Comparison of ENCODE assay signal across 8 cellular contexts in genomic region chr2:223837290-223838061, GRCh38. TPM values are rescaled to one million over a fixed set of nuclear protein-coding genes. Genes with fewer than 3 reads are reported as not detected.
A peak's percentile ranks its signal among the peaks of the same experiment; 100 is the strongest.
DNase-seq lines count a peak whose midpoint lies in the region; ATAC-seq, FAIRE-seq and TF ChIP-seq lines count a peak whose summit lies in the region.

Gene AP1S3 (minus strand): TSS chr2:223837582. CDS start chr2:223837450, 132 bp downstream.

- peak within 1 kb of the TSS; percentile 4 for H4K91ac ChIP-seq in H1 (replicated peaks; ENCODE audit: insufficient read length, low read length)

- peak; percentile 91 for ATAC-seq in CD4-positive, alpha-beta T cell (ENCODE audit: poor library complexity)
- ATAC-seq in GM19328 (IDR thresholded peaks at IDR 0.05; ENCODE audit: unreplicated experiment) (peak; percentile 61), HG03457 (IDR thresholded peaks at IDR 0.05; ENCODE audit: unreplicated experiment) (peak; percentile 64)

- CTCF ChIA-PET in CD4-positive, alpha-beta T cell (lab: Charles Lee): interaction anchor here (0.9 kb wide), 1 partner anchor 132 kb away, joined by 3 read pairs; no protein-coding TSS in a partner anchor
- CTCF ChIA-PET in H1 (lab: Charles Lee; ENCODE audit: partially characterized antibody): interaction anchor here (0.6 to 3.2 kb wide), 9 partner anchors 9 to 1976 kb away, joined by 3 to 10 read pairs (median 4); no protein-coding TSS in a partner anchor

- peaks cover 12 to 23% (median 18%) of the 10 kb centered on the region in 4 experiments for H3K4me1 ChIP-seq in H1 (replicated peaks in 1 of 4; ENCODE audit: control insufficient read depth in 3 of 4, insufficient read depth in 4 of 4, low read length in 3 of 4)

- peak within 1 kb of the TSS; percentile 1 for H3K27ac ChIP-seq in CD4-positive, alpha-beta T cell (ENCODE audit: low read depth, low read length)
- H3K27ac ChIP-seq in H1 (ENCODE audit: low read depth, low read length): peak within 1 kb of the TSS; percentile 43; the same call in 1 of the 2 replicates

- intact Hi-C loops in CD4-positive, alpha-beta T cell (cut with DNase I, micrococcal nuclease): loop anchor here (1.0 to 5.0 kb wide), 2 partner anchors 28 to 120 kb away; partner anchors contain the start of gene MRPL44 (in 1 of the 2)

- no peaks in the 10 kb centered on the region for H3K36me3 ChIP-seq in H1 (ENCODE audit: control insufficient read depth in 2 of 4, insufficient read depth in 4 of 4, low read length in 3 of 4)

- H3K4me3 ChIP-seq in H1 (ENCODE audit: extremely low read depth in 1 of 4, insufficient read depth in 2 of 4, low read depth in 3 of 4, low read length in 4 of 4): peak within 1 kb of the TSS; percentile 75 to 87 (median 82)

- no peak within 1 kb of the TSS for H3K14ac ChIP-seq in H1 (ENCODE audit: insufficient read length)

- no peak within 1 kb of the TSS for H3K4ac ChIP-seq in H1 (replicated peaks; ENCODE audit: insufficient read length, low read depth, low read length)

- no peak for TF ChIP-seq RAD21 in H1 (IDR thresholded peaks at IDR 0.05 in 1 of 2, conservative IDR thresholded peaks at IDR 0.05 in 1 of 2; ENCODE audit: low read depth in 2 of 2, low read length in 2 of 2)

- TF ChIP-seq EP300 in H1 (IDR thresholded peaks at IDR 0.05; ENCODE audit: borderline replicate concordance in 1 of 2, low read depth in 2 of 2, low read length in 2 of 2): no peak

- no peak within 1 kb of the TSS for H2BK120ac ChIP-seq in H1 (replicated peaks; ENCODE audit: low read depth, low read length)

- no peak within 1 kb of the TSS for H3K56ac ChIP-seq in H1 (replicated peaks; ENCODE audit: insufficient read length, low read depth, low read length)

- POLR2A ChIA-PET in CD4-positive, alpha-beta T cell (lab: Charles Lee): no interaction called here
- POLR2A ChIA-PET in H1 (lab: Charles Lee; ENCODE audit: partially characterized antibody): interaction anchor here (0.6 kb wide), 1 partner anchor 64 kb away, joined by 3 read pairs; no protein-coding TSS in a partner anchor

- H3K18ac ChIP-seq in H1 (ENCODE audit: extremely low read depth, low read length): peak within 1 kb of the TSS; percentile 95

- H3K79me1 ChIP-seq in H1 (ENCODE audit: low read depth, low read length): peaks cover 3% of the 10 kb centered on the region; the same call in 1 of the 2 replicates

- H3K4me1 Mint-ChIP-seq in CD4-positive, alpha-beta T cell (ENCODE audit: low read depth): peaks cover 12% of the 10 kb centered on the region
- peaks cover 18% of the 10 kb centered on the region for H3K4me1 Mint-ChIP-seq in mesothelial cell of epicardium

- no peaks in the 10 kb centered on the region for H3K27me3 ChIP-seq in CD4-positive, alpha-beta T cell (ENCODE audit: control insufficient read depth, insufficient read depth, low read length)
- H3K27me3 ChIP-seq in H1 (replicated peaks in 1 of 4; ENCODE audit: control insufficient read depth in 3 of 4, extremely low read depth in 1 of 4, insufficient read depth in 3 of 4, low read length in 3 of 4): no peaks in the 10 kb centered on the region

- H2AFZ ChIP-seq in H1 (ENCODE audit: low read length): peak within 1 kb of the TSS; percentile 55; the same call in 1 of the 2 replicates

- H3K4me3 Mint-ChIP-seq in CD4-positive, alpha-beta T cell: peak within 1 kb of the TSS; percentile 98
- H3K4me3 Mint-ChIP-seq in mesothelial cell of epicardium: peak within 1 kb of the TSS; percentile 91

- no peak within 1 kb of the TSS for H2AK5ac ChIP-seq in H1 (ENCODE audit: low read depth, low read length)

- H3K9ac ChIP-seq in H1 (replicated peaks in 1 of 4; ENCODE audit: extremely low read depth in 1 of 4, low read depth in 3 of 4, low read length in 3 of 4): peak within 1 kb of the TSS; percentile 35 to 68 (median 40); a peak in 5 of 7 replicates

- no peak for TF ChIP-seq CTCF in CD4-positive, alpha-beta T cell (IDR thresholded peaks at IDR 0.05)
- peak in 1 of 3 experiments; percentile 1; a peak in 1 of 4 replicates for TF ChIP-seq CTCF in H1 (IDR thresholded peaks at IDR 0.05; ENCODE audit: control extremely low read depth in 1 of 3, insufficient read depth in 1 of 3, low read depth in 1 of 3, low read length in 3 of 3)
- TF ChIP-seq CTCF in mesothelial cell of epicardium (IDR thresholded peaks at IDR 0.05; ENCODE audit: unreplicated experiment): no peak

- H3K27me3 Mint-ChIP-seq in CD4-positive, alpha-beta T cell: peaks cover 4% of the 10 kb centered on the region
- H3K27me3 Mint-ChIP-seq in mesothelial cell of epicardium (ENCODE audit: low read depth): peaks cover 10% of the 10 kb centered on the region

- no peak within 1 kb of the TSS; the same call in 1 of the 2 replicates for H4K8ac ChIP-seq in H1 (ENCODE audit: extremely low read depth, insufficient read depth, low read length)

- H3K9me3 Mint-ChIP-seq in CD4-positive, alpha-beta T cell: no peaks in the 10 kb centered on the region
- no peaks in the 10 kb centered on the region for H3K9me3 Mint-ChIP-seq in mesothelial cell of epicardium

- DNase-seq in CD4-positive, alpha-beta T cell: peak; percentile 43 to 67 (median 54)
- DNase-seq in NCI-H748 treated with DMSO at 0.1 percent for 48 hours (lab: John Stamatoyannopoulos, UW): peak; percentile 70
- DNase-seq in activated CD8-positive, alpha-beta memory T cell treated with anti-CD3 and anti-CD28 coated beads for 24 hours: peak; percentile 84
- peak; percentile 68 to 86 for DNase-seq in H1 (ENCODE audit: low read depth in 1 of 2, low spot score in 2 of 2)
- peak; percentile 61 to 75 for DNase-seq in mesothelial cell of epicardium (ENCODE audit: low spot score in 2 of 2, unreplicated experiment in 2 of 2)
- DNase-seq in stimulated activated CD8-positive, alpha-beta memory T cell treated with anti-CD3 and anti-CD28 coated beads, Interleukin-2, amount 100 ng/mL, for 1 hour (ENCODE audit: low read depth in 2 of 2): peak; percentile 30 to 49

- H2BK12ac ChIP-seq in H1 (ENCODE audit: low read depth, low read length): no peak within 1 kb of the TSS

- H3K79me2 ChIP-seq in H1 (ENCODE audit: control insufficient read depth in 1 of 2, insufficient read depth in 2 of 2, low read length in 2 of 2): peaks cover 0 to 28% of the 10 kb centered on the region in 2 experiments; a peak in 2 of 4 replicates

- H4K20me1 ChIP-seq in H1 (replicated peaks in 1 of 2; ENCODE audit: control insufficient read depth in 1 of 2, insufficient read depth in 2 of 2, low read length in 2 of 2): no peaks in the 10 kb centered on the region

- 0 to 4% methylated on average over 2 to 24 of the region's 82 CpGs for WGBS in H1 (ENCODE audit: extremely low coverage in 1 of 2, insufficient coverage in 1 of 2, insufficient read length in 1 of 2, insufficient replicate concordance in 2 of 2, low coverage in 1 of 2, low lambda C conversion rate in 2 of 2, missing lambda C conversion rate in 1 of 2), 2 experiments

- peak; percentile 17 to 41; a peak in 2 of 3 replicates for TF ChIP-seq POLR2A in H1 (IDR thresholded peaks at IDR 0.05; ENCODE audit: control extremely low read depth in 1 of 2, low read depth in 2 of 2, low read length in 2 of 2)

- H2BK15ac ChIP-seq in H1 (ENCODE audit: low read length): no peak within 1 kb of the TSS

- peak within 1 kb of the TSS; percentile 47; the same call in 1 of the 2 replicates for H2BK5ac ChIP-seq in H1 (ENCODE audit: low read depth, low read length)

- H3K4me2 ChIP-seq in H1 (ENCODE audit: insufficient read depth in 1 of 2, low read depth in 2 of 2, low read length in 2 of 2): peak within 1 kb of the TSS; percentile 64 to 78

- no peak within 1 kb of the TSS for H2BK20ac ChIP-seq in H1 (ENCODE audit: low read length)

- no peaks in the 10 kb centered on the region; the same call in 1 of the 2 replicates for H3K23me2 ChIP-seq in H1 (ENCODE audit: low read depth, low read length)

- no peak within 1 kb of the TSS for H3K23ac ChIP-seq in H1 (ENCODE audit: insufficient read length)

- FAIRE-seq in H1 (lab: Jason Lieb, UNC): no peak

- H3K27ac Mint-ChIP-seq in CD4-positive, alpha-beta T cell: peak within 1 kb of the TSS; percentile 56
- peak within 1 kb of the TSS; percentile 93 for H3K27ac Mint-ChIP-seq in mesothelial cell of epicardium

- H3K36me3 Mint-ChIP-seq in CD4-positive, alpha-beta T cell (ENCODE audit: low read depth): no peaks in the 10 kb centered on the region
- peaks cover 5% of the 10 kb centered on the region for H3K36me3 Mint-ChIP-seq in mesothelial cell of epicardium

- peak within 1 kb of the TSS; percentile 74 for H4K5ac ChIP-seq in H1 (ENCODE audit: insufficient read length, low read depth, low read length)

- H3K9me3 ChIP-seq in CD4-positive, alpha-beta T cell (ENCODE audit: control insufficient read depth, low read length): no peaks in the 10 kb centered on the region
- H3K9me3 ChIP-seq in H1 (ENCODE audit: insufficient read depth in 2 of 2, low read depth in 1 of 2, low read length in 1 of 2): no peaks in the 10 kb centered on the region

TF ChIP-seq in H1, 55 proteins besides CTCF, POLR2A, EP300 and RAD21 (continues in another document):
- peak; percentile 51; the same call in 1 of the 2 replicates for TF ChIP-seq YY1 (IDR thresholded peaks at IDR 0.05; ENCODE audit: low read depth, low read length)
- no peak for TF ChIP-seq CHD2 (IDR thresholded peaks at IDR 0.05; ENCODE audit: low read length)
- TF ChIP-seq ATF2 (IDR thresholded peaks at IDR 0.05; ENCODE audit: low read length): no peak
- peak; percentile 39 for TF ChIP-seq EGR1 (IDR thresholded peaks at IDR 0.05; ENCODE audit: borderline replicate concordance, low read depth, low read length)
- no peak for TF ChIP-seq TAF7 (optimal IDR thresholded peaks at IDR 0.05; ENCODE audit: borderline replicate concordance, low read depth, low read length)

RNA-seq across cellular contexts. Expression of gene AP1S3, which starts in this region (rescaled TPM):
- total RNA-seq in CD4-positive, alpha-beta T cell: under 1 TPM; 0.50 to 0.71 TPM
- total RNA-seq in H1 (2021; fragmentation: NEBNext Ultra II Directional; extraction: Animal tissue kit (Norgen Biotek cat#: 25700)): 19.7 and 20.2 TPM in 2 replicates
- polyA plus RNA-seq in H1 (2011; rRNA removed): 2.9 and 3.9 TPM in 2 replicates
- 6.2 TPM for polyA plus RNA-seq in H1 (2011; cell fraction: cytosol; rRNA removed)
- 2.0 TPM for polyA plus RNA-seq in H1 (2011; cell fraction: nucleus; rRNA removed)
- 7.5 to 9.6 TPM (median 9.0 TPM) in 4 replicates for polyA plus RNA-seq in H1 (2012, experiment 1 of 2)
- polyA plus RNA-seq in H1 (2012, experiment 2 of 2): 6.5 TPM
- polyA plus RNA-seq in H1 (2013, experiment 1 of 2): 9.1 TPM
- polyA plus RNA-seq in H1 (2013, experiment 2 of 2): 10.2 TPM
- 3.7 and 4.7 TPM in 2 replicates for polyA minus RNA-seq in H1 (2011; rRNA and poly(A)+ RNA removed)
- 14.2 TPM for polyA minus RNA-seq in H1 (2011; cell fraction: cytosol; rRNA and poly(A)+ RNA removed)
- 10.2 TPM for polyA minus RNA-seq in H1 (2011; cell fraction: nucleus; rRNA and poly(A)+ RNA removed)
- 18.0 to 23.2 TPM (median 18.5 TPM) in 3 replicates for total RNA-seq in mesothelial cell of epicardium

Comparison
In these comparisons a context has a peak if more than half of its experiments do, and no peak if none do; other contexts are left out.
1. Peak in every context shown above with its lines: DNase-seq, ATAC-seq, H3K4me3 ChIP-seq and H3K27ac ChIP-seq.
2. RNA of gene AP1S3 (total RNA-seq): 19.7 to 20.2 TPM in H1 and 18.0 to 23.2 TPM in mesothelial cell of epicardium; 0.50 to 0.71 TPM in CD4-positive, alpha-beta T cell; every median in the first group is over 10 times any median in the second.
3. Peak in DNase-seq, ATAC-seq and H3K27ac ChIP-seq in CD4-positive, alpha-beta T cell; RNA of the gene not detected or under 1 TPM.